Comparison of ENCODE assay signal across 15 cellular contexts in the genomic region with DNA sequence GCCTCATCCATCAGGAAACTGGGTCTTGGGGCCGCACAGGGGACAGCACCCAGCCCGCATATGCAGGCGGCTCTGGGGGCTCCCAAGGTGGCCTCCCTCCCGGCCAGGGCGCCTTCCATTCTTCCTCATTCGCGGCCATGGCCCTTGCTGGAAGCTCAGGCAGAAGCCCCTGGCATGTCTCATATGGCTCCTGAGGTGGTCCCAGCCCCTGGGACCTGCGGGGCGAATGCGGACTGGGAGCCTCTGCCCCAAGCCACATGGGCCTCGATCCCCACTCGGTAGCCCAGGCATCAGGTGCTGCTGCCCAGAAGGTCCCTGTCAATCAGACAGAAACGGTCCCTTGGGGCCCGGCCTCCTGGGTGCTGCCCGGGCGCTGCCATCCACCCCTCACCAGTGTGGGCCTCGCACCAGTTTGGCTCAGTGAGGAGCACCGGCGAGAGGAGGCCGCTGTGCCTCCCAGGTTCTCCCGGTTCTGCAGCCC.
DNase-seq lines count a peak whose midpoint lies in the region; ATAC-seq and TF ChIP-seq lines count a peak whose summit lies in the region.
"Had no signal": no experiment of that assay in that cellular context is flagged by ENCODE, and none has a peak within 500 bp of the region (broad histone marks: within the 10 kb centered on the region; RNA-seq: fewer than 3 reads in every experiment).

No MANE protein-coding gene starts in this region.

- H3K9ac ChIP-seq in DND-41 (ENCODE audit: low read depth, low read length) (no peak overlapping the region), H9 (ENCODE audit: extremely low read depth, insufficient read length, low read length) (no peak overlapping the region)
- H3K9ac ChIP-seq: GM23248 had no signal

- no peak overlapping the region for H3K56ac ChIP-seq in H9 (ENCODE audit: insufficient read length, low read depth, low read length)

- peaks cover 0 to 4% of the 10 kb centered on the region in 2 experiments; a peak in 2 of 4 replicates for H3K4me1 Mint-ChIP-seq in H9
- H3K4me1 Mint-ChIP-seq: CD14-positive monocyte, IgD-negative memory B cell had no signal

- H2BK5ac ChIP-seq in H9 (ENCODE audit: insufficient read length, low read length), result no peak overlapping the region

- H3K4me2 ChIP-seq in DND-41 (ENCODE audit: insufficient read depth, low read length), result no peak overlapping the region
- no peak overlapping the region for H3K4me2 ChIP-seq in H9 (ENCODE audit: insufficient read depth, insufficient read length, low read length)
- H3K4me2 ChIP-seq: A549 had no signal

- H3K9me3 ChIP-seq in DND-41 (ENCODE audit: insufficient read depth, low read length, severe bottlenecking), result no peaks in the 10 kb centered on the region
- H3K9me3 ChIP-seq in H9 (ENCODE audit: control insufficient read depth, low read depth, low read length), result no peaks in the 10 kb centered on the region
- no peaks in the 10 kb centered on the region for H3K9me3 ChIP-seq in stomach
- H3K9me3 ChIP-seq: A549, BE2C, HAP-1 had no signal

- H3K23ac ChIP-seq in H9 (ENCODE audit: insufficient read length, low read depth, low read length), result no peak overlapping the region

- H3K79me2 ChIP-seq in DND-41 (ENCODE audit: insufficient read depth, low read length) (no peaks in the 10 kb centered on the region), H9 (ENCODE audit: insufficient read depth, low read length) (no peaks in the 10 kb centered on the region)

- H3K4ac ChIP-seq in H9 (ENCODE audit: low read depth, low read length), result no peak overlapping the region

- no peak overlapping the region for H3T11ph ChIP-seq in H9 (ENCODE audit: low read length)

- H2BK120ac ChIP-seq in H9 (ENCODE audit: low read depth, low read length, poor library complexity, severe bottlenecking), result no peak overlapping the region

- no peak overlapping the region for H4K5ac ChIP-seq in H9 (ENCODE audit: insufficient read length, low read depth, low read length)

- no peaks in the 10 kb centered on the region for H4K20me1 ChIP-seq in DND-41 (ENCODE audit: insufficient read depth, low read length)
- H4K20me1 ChIP-seq in H9 (ENCODE audit: control insufficient read depth, insufficient read depth, insufficient read length), result no peaks in the 10 kb centered on the region

- H2AK5ac ChIP-seq in H9 (ENCODE audit: insufficient read length, low read length), result no peak overlapping the region

- ATAC-seq in DND-41 (ENCODE audit: insufficient read depth, low read depth), result peak; percentile 17; the same call in 1 of the 3 replicates
- ATAC-seq in left lobe of liver, result no peak
- no peak for ATAC-seq in sciatic nerve
- ATAC-seq: A549; CD8-positive, alpha-beta T cell had no signal

- H3K36me3 Mint-ChIP-seq in H9 (ENCODE audit: insufficient read depth in 1 of 3, low read depth in 3 of 3), result no peaks in the 10 kb centered on the region
- H3K36me3 Mint-ChIP-seq: CD14-positive monocyte; CD8-positive, alpha-beta T cell; IgD-negative memory B cell had no signal

- H3K4me1 ChIP-seq in DND-41 (ENCODE audit: insufficient read depth, low read length) (no peaks in the 10 kb centered on the region), H9 (ENCODE audit: insufficient read depth, low read length) (no peaks in the 10 kb centered on the region), stomach (no peaks in the 10 kb centered on the region)
- H3K4me1 ChIP-seq: A549, BE2C, HAP-1 had no signal

- no peaks in the 10 kb centered on the region for H3K36me3 ChIP-seq in DND-41 (ENCODE audit: insufficient read depth, low read length)
- H3K36me3 ChIP-seq in stomach, result no peaks in the 10 kb centered on the region
- H3K36me3 ChIP-seq: BE2C, HAP-1 had no signal

- intact Hi-C loops in stomach (cut with DNase I; ENCODE audit: low total_unique reads) (no loop called here), sciatic nerve (cut with DNase I) (no loop called here), posterior vena cava (cut with DNase I) (no loop called here)

- H3K4me3 Mint-ChIP-seq in H9, result no peak overlapping the region
- H3K4me3 Mint-ChIP-seq: CD14-positive monocyte; CD8-positive, alpha-beta T cell; IgD-negative memory B cell had no signal

- no peak overlapping the region for H3K4me3 ChIP-seq in DND-41 (ENCODE audit: low read depth in 1 of 2, low read length in 2 of 2)
- no peak overlapping the region for H3K4me3 ChIP-seq in stomach
- H3K4me3 ChIP-seq: A549, GM23248, HAP-1 had no signal

- no peak overlapping the region; the same call in 1 of the 2 replicates for H3K14ac ChIP-seq in H9 (ENCODE audit: insufficient read depth, low read length)

- WGBS in H9 (ENCODE audit: extremely low coverage, insufficient read length, low lambda C conversion rate), result no CpG with 5 or more reads among the region's 21 CpGs
- 90 to 96% (median 94%) methylated on average over 8 to 21 of the region's 21 CpGs for WGBS in stomach, 5 donors

- TF ChIP-seq CTCF in DND-41 (IDR thresholded peaks at IDR 0.05; ENCODE audit: borderline replicate concordance, extremely low read depth, low read length, poor library complexity, severe bottlenecking), result no peak
- no peak for TF ChIP-seq CTCF in H9 (conservative IDR thresholded peaks at IDR 0.05)
- TF ChIP-seq CTCF in stomach (IDR thresholded peaks at IDR 0.05), result no peak

- H3K9me3 Mint-ChIP-seq in H9, result no peaks in the 10 kb centered on the region
- H3K9me3 Mint-ChIP-seq: CD8-positive, alpha-beta T cell; IgD-negative memory B cell had no signal

- no peak overlapping the region for H4K91ac ChIP-seq in H9 (ENCODE audit: insufficient read length, low read depth, low read length)

- no peak overlapping the region for H3K27ac Mint-ChIP-seq in H9
- H3K27ac Mint-ChIP-seq: CD14-positive monocyte; CD8-positive, alpha-beta T cell; IgD-negative memory B cell had no signal

- DNase-seq in DND-41, result no peak
- DNase-seq in H9, result peak; percentile 30
- peak; percentile 36 for DNase-seq in left lobe of liver (ENCODE audit: low spot score)
- peak; percentile 20 for DNase-seq in stomach
- DNase-seq in sciatic nerve (ENCODE audit: low spot score), result no peak
- DNase-seq in posterior vena cava (ENCODE audit: low spot score), result no peak
- DNase-seq: BE2C, COR-L47, DMS53, GM23248 had no signal

- H3K27ac ChIP-seq in DND-41 (ENCODE audit: low read length), result no peak overlapping the region
- no peak overlapping the region for H3K27ac ChIP-seq in H9 (ENCODE audit: insufficient read length, low read depth, low read length)
- H3K27ac ChIP-seq in stomach, result no peak overlapping the region
- H3K27ac ChIP-seq: A549, GM23248 had no signal

- H3K27me3 ChIP-seq in DND-41 (ENCODE audit: insufficient read depth, low read length, poor library complexity), result peaks cover 8% of the 10 kb centered on the region
- H3K27me3 ChIP-seq in H9 (ENCODE audit: insufficient read depth, low read length), result no peaks in the 10 kb centered on the region
- peaks cover 0 to 16% (median 0%) of the 10 kb centered on the region in 3 donors for H3K27me3 ChIP-seq in stomach

- no peak overlapping the region for H2BK12ac ChIP-seq in H9 (ENCODE audit: insufficient read length, low read depth, low read length)

- no peaks in the 10 kb centered on the region for H3K23me2 ChIP-seq in H9 (ENCODE audit: insufficient read length, low read depth, low read length, poor library complexity, severe bottlenecking)

- no peak overlapping the region for H4K8ac ChIP-seq in H9 (replicated peaks; ENCODE audit: insufficient read length, low read depth, low read length)

- TF ChIP-seq POLR2A in stomach (IDR thresholded peaks at IDR 0.05), result no peak

- H2BK20ac ChIP-seq in H9 (ENCODE audit: low read depth, low read length, poor library complexity, severe bottlenecking), result no peak overlapping the region

- H2AFZ ChIP-seq in DND-41 (ENCODE audit: low read depth, low read length) (no peak overlapping the region), H9 (ENCODE audit: low read length) (no peak overlapping the region)
- H2AFZ ChIP-seq: GM23248 had no signal

- no peak overlapping the region for H2BK15ac ChIP-seq in H9 (ENCODE audit: low read depth, low read length)

- H3K27me3 Mint-ChIP-seq in H9 (ENCODE audit: low read depth), result peaks cover 9% of the 10 kb centered on the region
- H3K27me3 Mint-ChIP-seq: IgD-negative memory B cell had no signal

- H3K18ac ChIP-seq in H9 (ENCODE audit: insufficient read length, low read depth, low read length), result no peak overlapping the region

- H3K79me1 ChIP-seq in H9 (ENCODE audit: insufficient read depth, low read depth, low read length, poor library complexity, severe bottlenecking), result no peaks in the 10 kb centered on the region

- no peak for TF ChIP-seq EP300 in stomach (IDR thresholded peaks at IDR 0.05)

Comparison
In these comparisons a context has a peak if more than half of its experiments do, and no peak if none do; other contexts are left out.
1. DNase-seq: peak in H9 (single experiment), left lobe of liver (single experiment) and stomach (single experiment); none in DND-41 (single experiment), sciatic nerve (single experiment) and posterior vena cava (single experiment).